Comparison of ENCODE assay signal across 17 cellular contexts in genomic region chr13:99217461-99218101, GRCh38. TPM values are rescaled to one million over a fixed set of nuclear protein-coding genes. Genes with fewer than 3 reads are reported as not detected.
A peak's percentile ranks its signal among the peaks of the same experiment; 100 is the strongest.
DNase-seq lines count a peak whose midpoint lies in the region; ATAC-seq and TF ChIP-seq lines count a peak whose summit lies in the region.
"Had no signal": no experiment of that assay in that cellular context is flagged by ENCODE, and none has a peak within 500 bp of the region (broad histone marks: within the 10 kb centered on the region; RNA-seq: fewer than 3 reads in every experiment).

No MANE protein-coding gene starts in this region.

- TF ChIP-seq POLR2A in gastroesophageal sphincter (IDR thresholded peaks at IDR 0.05): no peak
- TF ChIP-seq POLR2A in uterus (IDR thresholded peaks at IDR 0.05): no peak

- no peak overlapping the region for H2AFZ ChIP-seq in mesenchymal stem cell (ENCODE audit: low read depth, low read length)
- H2AFZ ChIP-seq in osteoblast (ENCODE audit: low read length): no peak overlapping the region
- H2AFZ ChIP-seq: PC-9 had no signal

- no peak for TF ChIP-seq EP300 in gastroesophageal sphincter (IDR thresholded peaks at IDR 0.05)

- peak overlapping the region in 3 of 4 donors; percentile 55 to 80 (median 57) for H3K4me3 Mint-ChIP-seq in IgD-negative memory B cell
- H3K4me3 Mint-ChIP-seq in activated T-cell treated with anti-CD3 and anti-CD28 coated beads, Interleukin-2, amount 50 U/mL, for 72 hours: peak overlapping the region; percentile 77 to 95

- H3K4me2 ChIP-seq in BLaER1: peak overlapping the region; percentile 66
- H3K4me2 ChIP-seq in mesenchymal stem cell (ENCODE audit: low read length, poor library complexity, severe bottlenecking): no peak overlapping the region
- no peak overlapping the region for H3K4me2 ChIP-seq in osteoblast (ENCODE audit: insufficient read depth, low read length)
- H3K4me2 ChIP-seq: KMS-11, PC-9 had no signal

- H3K79me1 ChIP-seq in mesenchymal stem cell (replicated peaks; ENCODE audit: low read length, poor library complexity, severe bottlenecking): peaks cover 23% of the 10 kb centered on the region

- H3K27me3 ChIP-seq in BLaER1: no peaks in the 10 kb centered on the region
- H3K27me3 ChIP-seq in mesenchymal stem cell (ENCODE audit: control insufficient read depth in 1 of 2, insufficient read depth in 1 of 2, low read length in 2 of 2): no peaks in the 10 kb centered on the region
- H3K27me3 ChIP-seq in gastroesophageal sphincter: no peaks in the 10 kb centered on the region
- no peaks in the 10 kb centered on the region for H3K27me3 ChIP-seq in osteoblast (ENCODE audit: insufficient read depth, low read length)
- no peaks in the 10 kb centered on the region for H3K27me3 ChIP-seq in uterus

- peaks cover 56 to 58% (median 57%) of the 10 kb centered on the region in 3 donors for H3K4me1 Mint-ChIP-seq in IgD-negative memory B cell
- peaks cover 87% of the 10 kb centered on the region for H3K4me1 Mint-ChIP-seq in activated T-cell treated with anti-CD3 and anti-CD28 coated beads, Interleukin-2, amount 50 U/mL, for 72 hours (ENCODE audit: low read depth)

- peaks cover 86% of the 10 kb centered on the region for H3K79me2 ChIP-seq in osteoblast (ENCODE audit: insufficient read depth, low read length)

- H2BK12ac ChIP-seq in mesenchymal stem cell (ENCODE audit: low read length in 2 of 2): no peak overlapping the region

- no peaks in the 10 kb centered on the region for H3K9me3 Mint-ChIP-seq in IgD-negative memory B cell
- peaks cover 0 to 3% of the 10 kb centered on the region in 2 donors for H3K9me3 Mint-ChIP-seq in activated T-cell treated with anti-CD3 and anti-CD28 coated beads, Interleukin-2, amount 50 U/mL, for 72 hours

- H3K36me3 ChIP-seq in BLaER1: peaks cover 29% of the 10 kb centered on the region
- H3K36me3 ChIP-seq in mesenchymal stem cell (ENCODE audit: control insufficient read depth in 1 of 2, insufficient read depth in 2 of 2, low read depth in 1 of 2, low read length in 2 of 2): peaks cover 0 to 10% of the 10 kb centered on the region in 2 experiments
- H3K36me3 ChIP-seq in gastroesophageal sphincter: no peaks in the 10 kb centered on the region
- no peaks in the 10 kb centered on the region for H3K36me3 ChIP-seq in osteoblast (ENCODE audit: insufficient read depth, low read length)
- no peaks in the 10 kb centered on the region for H3K36me3 ChIP-seq in uterus

- H3K27ac ChIP-seq in BLaER1 (peak overlapping the region; percentile 45), mesenchymal stem cell (ENCODE audit: low read length, poor library complexity, severe bottlenecking) (no peak overlapping the region), gastroesophageal sphincter (peak overlapping the region in 1 of 4 donors; percentile 28), osteoblast (ENCODE audit: low read depth, low read length) (no peak overlapping the region), uterus (no peak overlapping the region)
- H3K27ac ChIP-seq: KMS-11, PC-9 had no signal

- H4K8ac ChIP-seq in mesenchymal stem cell (ENCODE audit: low read length): peak overlapping the region; percentile 36

- no peak overlapping the region for H4K91ac ChIP-seq in mesenchymal stem cell (ENCODE audit: low read length)

- no peak overlapping the region for H3K14ac ChIP-seq in mesenchymal stem cell (ENCODE audit: low read length in 2 of 2)

- H3K4me1 ChIP-seq in BLaER1 (peaks cover 76% of the 10 kb centered on the region), mesenchymal stem cell (ENCODE audit: control insufficient read depth, insufficient read depth, low read depth, low read length) (peaks cover 7% of the 10 kb centered on the region), gastroesophageal sphincter (peaks cover 5 to 54% (median 12%) of the 10 kb centered on the region in 3 donors), osteoblast (ENCODE audit: insufficient read depth, low read length) (no peaks in the 10 kb centered on the region), uterus (no peaks in the 10 kb centered on the region)

- no peak overlapping the region for H3K18ac ChIP-seq in mesenchymal stem cell (ENCODE audit: low read depth in 1 of 2, low read length in 2 of 2)

- H3K36me3 Mint-ChIP-seq in IgD-negative memory B cell: peaks cover 4% of the 10 kb centered on the region
- H3K36me3 Mint-ChIP-seq in activated T-cell treated with anti-CD3 and anti-CD28 coated beads, Interleukin-2, amount 50 U/mL, for 72 hours (ENCODE audit: insufficient read depth in 2 of 2): peaks cover 6 to 13% of the 10 kb centered on the region in 2 donors

- H2BK15ac ChIP-seq in mesenchymal stem cell (ENCODE audit: low read depth, poor library complexity, severe bottlenecking): no peak overlapping the region

- intact Hi-C loops in uterus (cut with DNase I; ENCODE audit: low total_unique reads): no loop called here

- no peak for TF ChIP-seq CTCF in gastroesophageal sphincter (IDR thresholded peaks at IDR 0.05)
- no peak for TF ChIP-seq CTCF in osteoblast (IDR thresholded peaks at IDR 0.05; ENCODE audit: extremely low read depth, low read depth, low read length)
- no peak for TF ChIP-seq CTCF in uterus (IDR thresholded peaks at IDR 0.05)

- peak overlapping the region in 2 of 3 donors; percentile 67 to 76 for H3K27ac Mint-ChIP-seq in IgD-negative memory B cell
- H3K27ac Mint-ChIP-seq in activated T-cell treated with anti-CD3 and anti-CD28 coated beads, Interleukin-2, amount 50 U/mL, for 72 hours: peak overlapping the region; percentile 92

- H3K4me3 ChIP-seq in BLaER1: no peak overlapping the region
- no peak overlapping the region for H3K4me3 ChIP-seq in mesenchymal stem cell (ENCODE audit: insufficient read depth in 1 of 2, low read depth in 1 of 2, low read length in 2 of 2)
- no peak overlapping the region for H3K4me3 ChIP-seq in gastroesophageal sphincter
- no peak overlapping the region for H3K4me3 ChIP-seq in osteoblast (ENCODE audit: insufficient read depth, low read length)
- no peak overlapping the region for H3K4me3 ChIP-seq in uterus
- H3K4me3 ChIP-seq: PC-9 had no signal

- ATAC-seq in activated T-cell treated with anti-CD3 and anti-CD28 coated beads, Interleukin-2, amount 50 U/mL, for 72 hours (replicated peaks in 1 of 2): no peak
- ATAC-seq in gastroesophageal sphincter (no peak), HG03025 (IDR thresholded peaks at IDR 0.05; ENCODE audit: low FRiP score, unreplicated experiment) (no peak)

- WGBS in mesenchymal stem cell: 94% methylated on average over 18 of the region's 20 CpGs
- 55 to 75% methylated on average over 4 to 12 of the region's 20 CpGs for WGBS in gastroesophageal sphincter (ENCODE audit: low coverage in 1 of 2), 2 donors

- H2BK5ac ChIP-seq in mesenchymal stem cell (ENCODE audit: low read depth, low read length, poor library complexity, severe bottlenecking): no peak overlapping the region

- H3K27me3 Mint-ChIP-seq in IgD-negative memory B cell: no peaks in the 10 kb centered on the region
- no peaks in the 10 kb centered on the region for H3K27me3 Mint-ChIP-seq in activated T-cell treated with anti-CD3 and anti-CD28 coated beads, Interleukin-2, amount 50 U/mL, for 72 hours (ENCODE audit: low read depth)

- no peak overlapping the region for H3K23ac ChIP-seq in mesenchymal stem cell (ENCODE audit: low read length in 2 of 2)

- DNase-seq in activated T-cell treated with anti-CD3 and anti-CD28 coated beads, Interleukin-2, amount 50 U/mL, for 72 hours: peak; percentile 42 to 47
- DNase-seq in mesenchymal stem cell: no peak
- no peak for DNase-seq in osteoblast (ENCODE audit: insufficient read length, low spot score, missing footprints)
- no peak for DNase-seq in uterus
- DNase-seq: amniotic stem cell; effector CD8-positive, alpha-beta T cell; GOT3; hippocampal formation; mesendoderm had no signal

- H4K20me1 ChIP-seq in BLaER1 (peaks cover 80% of the 10 kb centered on the region), osteoblast (ENCODE audit: insufficient read depth, low read length) (peaks cover 43% of the 10 kb centered on the region)

- H2AK5ac ChIP-seq in mesenchymal stem cell (ENCODE audit: low read length, severe bottlenecking): no peak overlapping the region

- H2BK120ac ChIP-seq in mesenchymal stem cell (ENCODE audit: low read depth, low read length): no peak overlapping the region

- no peak overlapping the region for H3K4ac ChIP-seq in mesenchymal stem cell (ENCODE audit: low read depth in 1 of 2, low read length in 2 of 2)

- peaks cover 14% of the 10 kb centered on the region for H3K9me3 ChIP-seq in BLaER1
- no peaks in the 10 kb centered on the region for H3K9me3 ChIP-seq in mesenchymal stem cell (ENCODE audit: control insufficient read depth, low read length)
- no peaks in the 10 kb centered on the region for H3K9me3 ChIP-seq in gastroesophageal sphincter
- no peaks in the 10 kb centered on the region for H3K9me3 ChIP-seq in osteoblast (ENCODE audit: low read depth, low read length)
- H3K9me3 ChIP-seq in uterus: no peaks in the 10 kb centered on the region

- no peak overlapping the region for H3K9ac ChIP-seq in BLaER1
- no peak overlapping the region for H3K9ac ChIP-seq in mesenchymal stem cell (ENCODE audit: low read length)
- H3K9ac ChIP-seq: KMS-11 had no signal

RNA-seq across cellular contexts. Expression of gene UBAC2, which starts 16.9 kb away (rescaled TPM):
- polyA plus RNA-seq in IgD-negative memory B cell: 88.0 TPM
- 10 to 100 TPM; 76.7 to 80.3 TPM for total RNA-seq in activated T-cell treated with anti-CD3 and anti-CD28 coated beads, Interleukin-2, amount 50 U/mL, for 72 hours
- 41.9 TPM for polyA plus RNA-seq in mesenchymal stem cell (2013, experiment 1 of 2)
- polyA plus RNA-seq in mesenchymal stem cell (2013, experiment 2 of 2): 42.1 TPM
- 10 to 100 TPM; 45.0 to 59.6 (median 52.2) TPM for total RNA-seq in gastroesophageal sphincter
- total RNA-seq in osteoblast: 36.9 and 43.3 TPM in 2 replicates
- 10 to 100 TPM; 54.4 to 65.9 (median 59.5) TPM for total RNA-seq in uterus

RNA-seq across cellular contexts. Expression of gene GPR18, which starts 40.6 kb away (rescaled TPM):
- 58.6 TPM for polyA plus RNA-seq in IgD-negative memory B cell
- total RNA-seq in activated T-cell treated with anti-CD3 and anti-CD28 coated beads, Interleukin-2, amount 50 U/mL, for 72 hours: 10 to 100 TPM; 12.4 to 17.3 TPM
- polyA plus RNA-seq in mesenchymal stem cell (2013, experiment 1 of 2): 0.03 TPM
- polyA plus RNA-seq in mesenchymal stem cell (2013, experiment 2 of 2): not detected
- total RNA-seq in gastroesophageal sphincter: not detected
- total RNA-seq in osteoblast: under 0.01 TPM in 1 of 2 replicates, not detected in the other
- 1 to 10 TPM in 2 of 4 donors, not detected in 2; 1.1 to 2.1 TPM for total RNA-seq in uterus
- total RNA-seq: PC-9, pulmonary artery endothelial cell had no signal
- polyA plus RNA-seq: BJ had no signal

Comparison
In these comparisons a context has a peak if more than half of its experiments do, and no peak if none do; other contexts are left out.
1. DNase-seq: peak in activated T-cell treated with anti-CD3 and anti-CD28 coated beads, Interleukin-2, amount 50 U/mL, for 72 hours (2 of 2); none in mesenchymal stem cell (single experiment), osteoblast (single experiment) and uterus (0 of 2).
2. RNA of gene GPR18, which starts 40.6 kb away (total RNA-seq): 12.4 to 17.3 TPM in activated T-cell treated with anti-CD3 and anti-CD28 coated beads, Interleukin-2, amount 50 U/mL, for 72 hours; 1.1 to 2.1 TPM in uterus, not detected in gastroesophageal sphincter and under 0.01 TPM in osteoblast; every median in the first group is over 4 times any median in the second.